In genomic region chr7:39415091-39415820, GRCh38 we compare ENCODE assay signal across 11 cellular contexts.
DNase-seq lines count a peak whose midpoint lies in the region; ATAC-seq and TF ChIP-seq lines count a peak whose summit lies in the region.
"Had no signal": no experiment of that assay in that cellular context is flagged by ENCODE, and none has a peak within 500 bp of the region (broad histone marks: within the 10 kb centered on the region; RNA-seq: fewer than 3 reads in every experiment).

No MANE protein-coding gene starts in this region.

- peaks cover 27% of the 10 kb centered on the region for H3K27me3 Mint-ChIP-seq in activated CD4-positive, alpha-beta T cell treated with anti-CD3 and anti-CD28 coated beads for 36 hours
- H3K27me3 Mint-ChIP-seq in endodermal cell (ENCODE audit: insufficient read depth) = no peaks in the 10 kb centered on the region

- H3K9me3 Mint-ChIP-seq in activated CD4-positive, alpha-beta T cell treated with anti-CD3 and anti-CD28 coated beads for 36 hours (ENCODE audit: low read depth) = no peaks in the 10 kb centered on the region
- no peaks in the 10 kb centered on the region for H3K9me3 Mint-ChIP-seq in endodermal cell

- ATAC-seq in activated CD4-positive, alpha-beta T cell treated with anti-CD3 and anti-CD28 coated beads for 36 hours = no peak
- ATAC-seq in GM21381 (IDR thresholded peaks at IDR 0.05; ENCODE audit: unreplicated experiment) = no peak

- intact Hi-C loops in activated CD4-positive, alpha-beta T cell treated with anti-CD3 and anti-CD28 coated beads for 36 hours (cut with DNase I, micrococcal nuclease) = no loop called here
- intact Hi-C loops in spleen (cut with DNase I; ENCODE audit: low total_unique reads) = no loop called here

- H3K36me3 ChIP-seq in endodermal cell (ENCODE audit: control insufficient read depth, insufficient read depth, low read length) (no peaks in the 10 kb centered on the region), spleen (no peaks in the 10 kb centered on the region)
- H3K36me3 ChIP-seq: MG63 had no signal

- H3K27me3 ChIP-seq in endodermal cell (ENCODE audit: control insufficient read depth, insufficient read depth, low read length, poor library complexity, severe bottlenecking) = no peaks in the 10 kb centered on the region
- H3K27me3 ChIP-seq in spleen (replicated peaks in 1 of 7) = peaks cover 0 to 57% (median 5%) of the 10 kb centered on the region in 7 donors
- H3K27me3 ChIP-seq: MG63 had no signal

- POLR2A ChIA-PET in activated CD4-positive, alpha-beta T cell treated with anti-CD3 and anti-CD28 coated beads for 36 hours (lab: Charles Lee) = no interaction called here

- H3K4me1 Mint-ChIP-seq in activated CD4-positive, alpha-beta T cell treated with anti-CD3 and anti-CD28 coated beads for 36 hours = peaks cover 7% of the 10 kb centered on the region
- H3K4me1 Mint-ChIP-seq in endodermal cell = no peaks in the 10 kb centered on the region

- H3K4me1 ChIP-seq in endodermal cell (ENCODE audit: control insufficient read depth, insufficient read depth, low read length) (no peaks in the 10 kb centered on the region), spleen (peaks cover 0 to 22% (median 14%) of the 10 kb centered on the region in 6 donors)

- TF ChIP-seq CTCF in endodermal cell (conservative IDR thresholded peaks at IDR 0.05) (no peak), spleen (IDR thresholded peaks at IDR 0.05 in 8 of 11, conservative IDR thresholded peaks at IDR 0.05 in 3 of 11) (no peak)

- H3K9ac ChIP-seq in endodermal cell (ENCODE audit: extremely low read depth, low read length, poor library complexity, severe bottlenecking) = no peak overlapping the region

- no peak for DNase-seq in activated CD4-positive, alpha-beta T cell treated with anti-CD3 and anti-CD28 coated beads for 36 hours
- DNase-seq in activated CD4-positive, alpha-beta T cell treated with anti-CD3 and anti-CD28 coated beads for 48 hours = no peak
- DNase-seq in NCI-H748 (lab: John Stamatoyannopoulos, UW; ENCODE audit: unreplicated experiment) = peak; percentile 47
- no peak for DNase-seq in endodermal cell
- no peak for DNase-seq in spleen
- DNase-seq in epidermal melanocyte (ENCODE audit: insufficient read length, low spot score) = no peak
- no peak for DNase-seq in ureter (ENCODE audit: low spot score)
- DNase-seq: stimulated activated CD4-positive, alpha-beta T cell treated with anti-CD3 and anti-CD28 coated beads, Interleukin-4, amount 100 ng/mL, for 24 hours had no signal

- no peak overlapping the region for H3K27ac ChIP-seq in endodermal cell (ENCODE audit: low read depth, low read length)
- no peak overlapping the region for H3K27ac ChIP-seq in spleen
- H3K27ac ChIP-seq: HL-60 had no signal

- CTCF ChIA-PET in activated CD4-positive, alpha-beta T cell treated with anti-CD3 and anti-CD28 coated beads for 36 hours (lab: Charles Lee) = interaction anchor here (0.7 to 1.0 kb wide), 4 partner anchors 19 to 479 kb away, joined by 3 to 4 read pairs (median 3); no protein-coding TSS in a partner anchor

- H3K27ac Mint-ChIP-seq in activated CD4-positive, alpha-beta T cell treated with anti-CD3 and anti-CD28 coated beads for 36 hours = no peak overlapping the region
- no peak overlapping the region for H3K27ac Mint-ChIP-seq in endodermal cell

- no peaks in the 10 kb centered on the region for H3K36me3 Mint-ChIP-seq in activated CD4-positive, alpha-beta T cell treated with anti-CD3 and anti-CD28 coated beads for 36 hours (ENCODE audit: low read depth)
- H3K36me3 Mint-ChIP-seq in endodermal cell (ENCODE audit: low read depth) = no peaks in the 10 kb centered on the region

- H3K9me3 ChIP-seq in endodermal cell (ENCODE audit: control insufficient read depth, low read length) (no peaks in the 10 kb centered on the region), spleen (no peaks in the 10 kb centered on the region)
- H3K9me3 ChIP-seq: MG63 had no signal

- WGBS in endodermal cell (ENCODE audit: insufficient coverage in 1 of 2, insufficient read length in 1 of 2), 2 experiments = 90 to 95% methylated on average over 10 to 13 of the region's 13 CpGs
- 87 to 90% (median 89%) methylated on average over 13 of the region's 13 CpGs for WGBS in spleen, 5 donors

- H3K4me3 ChIP-seq in endodermal cell (ENCODE audit: low read length) (no peak overlapping the region), spleen (peak overlapping the region in 5 of 8 donors; percentile 41 to 73 (median 50))

- TF ChIP-seq POLR2A in spleen (IDR thresholded peaks at IDR 0.05) = no peak

- peak overlapping the region; percentile 72 for H3K4me3 Mint-ChIP-seq in activated CD4-positive, alpha-beta T cell treated with anti-CD3 and anti-CD28 coated beads for 36 hours
- peak overlapping the region; percentile 86 for H3K4me3 Mint-ChIP-seq in endodermal cell
